In the genomic region with DNA sequence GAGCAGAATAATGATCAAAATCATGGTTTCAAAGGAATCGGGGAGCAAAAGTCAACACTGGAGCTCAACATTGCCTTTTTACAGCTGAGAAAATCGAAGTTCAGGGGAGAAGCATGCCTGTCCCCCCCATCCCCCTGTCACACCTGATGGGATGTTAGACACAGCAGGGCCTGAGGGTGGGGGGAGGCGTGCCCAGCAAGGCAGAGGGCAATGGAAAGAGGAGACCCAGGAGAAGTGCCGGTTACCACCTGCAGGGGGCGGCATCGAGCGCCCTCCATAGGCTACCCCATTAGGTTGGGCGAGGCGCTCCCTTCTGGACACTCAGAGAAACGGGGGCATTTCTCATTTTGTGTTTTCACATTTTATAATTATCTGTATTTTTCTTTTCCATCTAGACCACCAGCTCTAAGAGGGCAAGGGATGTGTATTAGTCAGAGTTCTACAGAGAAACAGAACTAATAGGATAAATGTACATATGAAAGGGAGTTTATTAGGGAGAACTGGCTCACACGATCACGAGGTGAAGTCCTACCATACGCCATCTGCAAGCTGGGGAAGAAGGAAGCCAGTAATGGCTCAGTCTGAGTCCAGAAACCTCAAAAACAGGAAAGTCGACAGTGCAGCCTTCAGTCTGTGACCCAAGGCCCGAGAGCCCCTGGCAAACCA, we compare ENCODE assay signal across 8 cellular contexts.
DNase-seq lines count a peak whose midpoint lies in the region; ATAC-seq, FAIRE-seq and TF ChIP-seq lines count a peak whose summit lies in the region.

No MANE protein-coding gene starts in this region.

- H3K27me3 ChIP-seq in DND-41 (ENCODE audit: insufficient read depth, low read length, poor library complexity), result no peaks in the 10 kb centered on the region
- H3K27me3 ChIP-seq in stomach, result no peaks in the 10 kb centered on the region

- intact Hi-C loops in kidney (cut with DNase I), result no loop called here
- intact Hi-C loops in stomach (cut with DNase I; ENCODE audit: low total_unique reads), result no loop called here

- ATAC-seq in DND-41 (ENCODE audit: insufficient read depth, low read depth) (peak; percentile 94), GM19043 (IDR thresholded peaks at IDR 0.05; ENCODE audit: low read depth, unreplicated experiment) (peak; percentile 100), HG03095 (IDR thresholded peaks at IDR 0.05; ENCODE audit: unreplicated experiment) (peak; percentile 99)

- no peak for TF ChIP-seq POLR2A in stomach (IDR thresholded peaks at IDR 0.05)

- no peak overlapping the region for H3K4me2 ChIP-seq in DND-41 (ENCODE audit: insufficient read depth, low read length)

- no peak overlapping the region for H2AFZ ChIP-seq in DND-41 (ENCODE audit: low read depth, low read length)

- H3K79me2 ChIP-seq in DND-41 (ENCODE audit: insufficient read depth, low read length), result no peaks in the 10 kb centered on the region

- H3K36me3 ChIP-seq in DND-41 (ENCODE audit: insufficient read depth, low read length) (no peaks in the 10 kb centered on the region), kidney (ENCODE audit: control insufficient read depth in 1 of 2, insufficient read depth in 2 of 2, low read length in 2 of 2) (no peaks in the 10 kb centered on the region), stomach (no peaks in the 10 kb centered on the region)

- H3K9me3 ChIP-seq in DND-41 (ENCODE audit: insufficient read depth, low read length, severe bottlenecking) (no peaks in the 10 kb centered on the region), kidney (ENCODE audit: control insufficient read depth in 1 of 2, low read length in 2 of 2) (no peaks in the 10 kb centered on the region), stomach (no peaks in the 10 kb centered on the region)

- no peaks in the 10 kb centered on the region for H4K20me1 ChIP-seq in DND-41 (ENCODE audit: insufficient read depth, low read length)

- TF ChIP-seq CTCF in DND-41 (IDR thresholded peaks at IDR 0.05; ENCODE audit: borderline replicate concordance, extremely low read depth, low read length, poor library complexity, severe bottlenecking) (peak; percentile 81), kidney (IDR thresholded peaks at IDR 0.05; ENCODE audit: borderline replicate concordance, extremely low read depth, insufficient read depth) (peak; percentile 28), stomach (IDR thresholded peaks at IDR 0.05) (peak in 5 of 7 experiments; percentile 32 to 57 (median 40))

- H3K4me3 ChIP-seq in DND-41 (ENCODE audit: low read depth in 1 of 2, low read length in 2 of 2), result no peak overlapping the region
- H3K4me3 ChIP-seq in kidney (ENCODE audit: low read length in 2 of 2), result no peak overlapping the region
- H3K4me3 ChIP-seq in stomach, result no peak overlapping the region

- H3K4me1 ChIP-seq in DND-41 (ENCODE audit: insufficient read depth, low read length) (no peaks in the 10 kb centered on the region), kidney (ENCODE audit: control insufficient read depth in 1 of 2, insufficient read depth in 1 of 2, low read depth in 1 of 2, low read length in 2 of 2) (no peaks in the 10 kb centered on the region), stomach (no peaks in the 10 kb centered on the region)

- no peak for TF ChIP-seq EP300 in stomach (IDR thresholded peaks at IDR 0.05)

- peak; percentile 66 for DNase-seq in DND-41
- DNase-seq in NOMO-1 treated with DMSO at 0.1 percent for 48 hours (lab: John Stamatoyannopoulos, UW; ENCODE audit: unreplicated experiment), result peak; percentile 50
- peak; percentile 73 to 76 for DNase-seq in activated T-cell treated with anti-CD3 and anti-CD28 coated beads, Interleukin-2, amount 50 U/mL, for 48 hours
- no peak for DNase-seq in kidney
- peak; percentile 42 for DNase-seq in stomach
- DNase-seq in NCI-H1930 (lab: John Stamatoyannopoulos, UW), result no peak

- 50 to 51% (median 50%) methylated on average over 14 to 15 of the region's 15 CpGs for WGBS in stomach, 5 donors

- FAIRE-seq in kidney (lab: Jason Lieb, UNC), result no peak

- H3K27ac ChIP-seq in DND-41 (ENCODE audit: low read length) (no peak overlapping the region), kidney (ENCODE audit: low read depth in 2 of 2, low read length in 2 of 2) (no peak overlapping the region), stomach (no peak overlapping the region)

- H3K9ac ChIP-seq in DND-41 (ENCODE audit: low read depth, low read length), result no peak overlapping the region
- H3K9ac ChIP-seq in kidney (ENCODE audit: low read length in 2 of 2), result no peak overlapping the region

Comparison
In these comparisons a context has a peak if more than half of its experiments do, and no peak if none do; other contexts are left out.
1. DNase-seq: peak in DND-41 (single experiment), NOMO-1 treated with DMSO at 0.1 percent for 48 hours (single experiment), activated T-cell treated with anti-CD3 and anti-CD28 coated beads, Interleukin-2, amount 50 U/mL, for 48 hours (2 of 2) and stomach (single experiment); none in kidney (single experiment) and NCI-H1930 (0 of 2).
2. CTCF ChIP-seq: peak in every context shown above with its lines; median percentile 81 in DND-41; 40 in stomach; 28 in kidney.
3. Peak in every context shown above with its lines, with median percentiles within 50 percentile points of each other: ATAC-seq.